In genomic region chr12:127145543-127145928, GRCh38 we compare ENCODE assay signal across 11 cellular contexts.
DNase-seq lines count a peak whose midpoint lies in the region; ATAC-seq and TF ChIP-seq lines count a peak whose summit lies in the region.
"Had no signal": no experiment of that assay in that cellular context is flagged by ENCODE, and none has a peak within 500 bp of the region (broad histone marks: within the 10 kb centered on the region; RNA-seq: fewer than 3 reads in every experiment).

No MANE protein-coding gene starts in this region.

- H3K27ac Mint-ChIP-seq in activated T-cell treated with anti-CD3 and anti-CD28 coated beads, Interleukin-2, amount 50 U/mL, for 24 hours = peak overlapping the region; percentile 90

- no peak for DNase-seq in activated T-cell treated with anti-CD3 and anti-CD28 coated beads, Interleukin-2, amount 50 U/mL, for 24 hours
- no peak for DNase-seq in activated T-cell treated with anti-CD3 and anti-CD28 coated beads for 4 hours
- no peak for DNase-seq in body of pancreas
- DNase-seq in left kidney (ENCODE audit: low read depth, low spot score) = peak; percentile 14
- DNase-seq in testis = no peak
- DNase-seq in AG20443 (ENCODE audit: low spot score) = no peak
- no peak for DNase-seq in epidermal melanocyte (ENCODE audit: insufficient read length, low spot score)
- no peak for DNase-seq in NCI-H187 treated with DMSO at 0.1 percent for 48 hours (lab: John Stamatoyannopoulos, UW)
- DNase-seq: NCI-H1694 had no signal

- TF ChIP-seq POLR2A in body of pancreas (IDR thresholded peaks at IDR 0.05) (no peak), testis (IDR thresholded peaks at IDR 0.05) (no peak)

- peaks cover 6% of the 10 kb centered on the region for H3K27me3 Mint-ChIP-seq in activated T-cell treated with anti-CD3 and anti-CD28 coated beads, Interleukin-2, amount 50 U/mL, for 24 hours

- H3K36me3 ChIP-seq in body of pancreas (replicated peaks in 1 of 2; ENCODE audit: insufficient read depth in 1 of 2, low read depth in 2 of 2) (no peaks in the 10 kb centered on the region), testis (ENCODE audit: low read depth, missing control alignments) (no peaks in the 10 kb centered on the region)
- H3K36me3 ChIP-seq: BLaER1 had no signal

- peak overlapping the region; percentile 25 to 32 for H3K4me3 ChIP-seq in body of pancreas
- peak overlapping the region; percentile 68 to 76 for H3K4me3 ChIP-seq in testis
- H3K4me3 ChIP-seq: BLaER1 had no signal

- peaks cover 2% of the 10 kb centered on the region for H3K36me3 Mint-ChIP-seq in activated T-cell treated with anti-CD3 and anti-CD28 coated beads, Interleukin-2, amount 50 U/mL, for 24 hours (ENCODE audit: low read depth)

- H3K27ac ChIP-seq in body of pancreas (peak overlapping the region in 1 of 4 donors; percentile 49), testis (peak overlapping the region; percentile 45 to 73)
- H3K27ac ChIP-seq: BLaER1 had no signal

- intact Hi-C loops in body of pancreas (cut with DNase I) (no loop called here), testis (cut with DNase I; ENCODE audit: low total_unique reads) (no loop called here)

- TF ChIP-seq CTCF in body of pancreas (IDR thresholded peaks at IDR 0.05) (no peak), testis (IDR thresholded peaks at IDR 0.05) (no peak)

- 35 to 37% methylated on average over 5 of the region's 5 CpGs for WGBS in body of pancreas, 2 donors
- WGBS in testis, 2 donors = 11 to 20% methylated on average over 5 of the region's 5 CpGs

- no peak for ATAC-seq in body of pancreas

- H3K27me3 ChIP-seq in body of pancreas (no peaks in the 10 kb centered on the region), testis (no peaks in the 10 kb centered on the region)
- H3K27me3 ChIP-seq: BLaER1 had no signal

- peaks cover 9% of the 10 kb centered on the region for H3K4me1 Mint-ChIP-seq in activated T-cell treated with anti-CD3 and anti-CD28 coated beads, Interleukin-2, amount 50 U/mL, for 24 hours (ENCODE audit: low read depth)
- H3K4me1 Mint-ChIP-seq: neural crest cell had no signal

- H3K4me1 ChIP-seq in body of pancreas = peaks cover 12% of the 10 kb centered on the region
- H3K4me1 ChIP-seq in testis = peaks cover 8% of the 10 kb centered on the region
- H3K4me1 ChIP-seq: BLaER1 had no signal

- H3K9me3 Mint-ChIP-seq in activated T-cell treated with anti-CD3 and anti-CD28 coated beads, Interleukin-2, amount 50 U/mL, for 24 hours = peaks cover 18% of the 10 kb centered on the region

- peaks cover 0 to 4% (median 0%) of the 10 kb centered on the region in 3 donors for H3K9me3 ChIP-seq in body of pancreas
- no peaks in the 10 kb centered on the region for H3K9me3 ChIP-seq in testis

- peak overlapping the region; percentile 81 for H3K4me3 Mint-ChIP-seq in activated T-cell treated with anti-CD3 and anti-CD28 coated beads, Interleukin-2, amount 50 U/mL, for 24 hours
- H3K4me3 Mint-ChIP-seq: neural crest cell had no signal
